8 cellular contexts compared by ENCODE assay signal in genomic region chr2:177246523-177247030, GRCh38. TPM values are rescaled to one million over a fixed set of nuclear protein-coding genes. Genes with fewer than 3 reads are reported as not detected.
DNase-seq lines count a peak whose midpoint lies in the region; ATAC-seq, FAIRE-seq and TF ChIP-seq lines count a peak whose summit lies in the region.
"Not testable (repeated sequence)": the region's sequence is repeated elsewhere in the genome, so short reads cannot be mapped to it uniquely, and the experiment has no call there.

No MANE protein-coding gene starts in this region.

- intact Hi-C loops in activated naive CD4-positive, alpha-beta T cell treated with anti-CD3 and anti-CD28 coated beads for 36 hours (cut with micrococcal nuclease); dendritic cell treated with granulocyte-macrophage colony-stimulating factor and Interleukin-4, amounts not matched to agents 40 ng/mL and 50 ng/mL, for 4 days (cut with micrococcal nuclease); HepG2 (cut with micrococcal nuclease; ENCODE audit: unreplicated experiment): not testable (repeated sequence)

- not testable (repeated sequence) for H3K36me3 ChIP-seq in ACC112 (ENCODE audit: insufficient read depth, low read length); neutrophil
- peaks cover 22 to 46% of the 10 kb centered on the region in 2 experiments for H3K36me3 ChIP-seq in HepG2 (replicated peaks in 1 of 2; ENCODE audit: control insufficient read depth in 1 of 2, insufficient read depth in 2 of 2, low read length in 2 of 2)

- H3K4me2 ChIP-seq in HepG2 (ENCODE audit: low read depth, low read length) = 0 out of 2 replicates have a peak overlapping the region, but pooled peaks have one; percentile 27

- H3K79me2 ChIP-seq in ACC112 (ENCODE audit: control insufficient read depth, insufficient read depth, low read length, unreplicated experiment) (peaks cover 93% of the 10 kb centered on the region), HepG2 (ENCODE audit: insufficient read depth, low read length) (peaks cover 98% of the 10 kb centered on the region)

- not testable (repeated sequence) for FAIRE-seq in HepG2 (lab: Jason Lieb, UNC)

- H3K27ac ChIP-seq in ACC112 (ENCODE audit: low read depth, low read length) (peak overlapping the region; percentile 99), HepG2 (ENCODE audit: extremely low read length, insufficient read depth, low read length) (peak overlapping the region; percentile 10), neutrophil (peak overlapping the region; percentile 33)

- H3K4me1 Mint-ChIP-seq in HFFc6 (ENCODE audit: low read depth) (peaks cover 62% of the 10 kb centered on the region), WTC11 (peaks cover 50% of the 10 kb centered on the region)
- H3K4me1 Mint-ChIP-seq in activated naive CD4-positive, alpha-beta T cell treated with anti-CD3 and anti-CD28 coated beads for 36 hours (ENCODE audit: low read depth) = peaks cover 86% of the 10 kb centered on the region
- H3K4me1 Mint-ChIP-seq in dendritic cell treated with granulocyte-macrophage colony-stimulating factor and Interleukin-4, amounts not matched to agents 40 ng/mL and 50 ng/mL, for 4 days (ENCODE audit: low read depth) = peaks cover 82% of the 10 kb centered on the region
- H3K4me1 Mint-ChIP-seq in stimulated activated naive CD8-positive, alpha-beta T cell treated with anti-CD3 and anti-CD28 coated beads, Interleukin-15, Interleukin-2, amounts not matched to agents 100 ng/mL and 50 ng/mL, for 24 hours (ENCODE audit: low read depth) = peaks cover 86% of the 10 kb centered on the region

- not testable (repeated sequence) for DNase-seq in HFFc6; WTC11 (ENCODE audit: low spot score); activated naive CD4-positive, alpha-beta T cell treated with anti-CD3 and anti-CD28 coated beads for 36 hours; HepG2 (ENCODE audit: low spot score)

- not testable (repeated sequence) for H3K27me3 Mint-ChIP-seq in HFFc6 (ENCODE audit: insufficient read depth); WTC11 (ENCODE audit: low read depth); activated naive CD4-positive, alpha-beta T cell treated with anti-CD3 and anti-CD28 coated beads for 36 hours (ENCODE audit: low read depth); dendritic cell treated with granulocyte-macrophage colony-stimulating factor and Interleukin-4, amounts not matched to agents 40 ng/mL and 50 ng/mL, for 4 days; stimulated activated naive CD8-positive, alpha-beta T cell treated with anti-CD3 and anti-CD28 coated beads, Interleukin-15, Interleukin-2, amounts not matched to agents 100 ng/mL and 50 ng/mL, for 24 hours

- BruUV-seq in HepG2 (replicated peaks; lab: Mats Ljungman, UMichigan) = not testable (repeated sequence)

- not testable (repeated sequence) for H3K27me3 ChIP-seq in ACC112 (ENCODE audit: insufficient read depth, low read length); HepG2 (ENCODE audit: control insufficient read depth in 1 of 2, insufficient read depth in 2 of 2, low read length in 2 of 2); neutrophil

- peak overlapping the region; percentile 84 for H3K27ac Mint-ChIP-seq in HFFc6
- not testable (repeated sequence) for H3K27ac Mint-ChIP-seq in WTC11; dendritic cell treated with granulocyte-macrophage colony-stimulating factor and Interleukin-4, amounts not matched to agents 40 ng/mL and 50 ng/mL, for 4 days
- H3K27ac Mint-ChIP-seq in activated naive CD4-positive, alpha-beta T cell treated with anti-CD3 and anti-CD28 coated beads for 36 hours = peak overlapping the region; percentile 66
- peak overlapping the region; percentile 59 for H3K27ac Mint-ChIP-seq in stimulated activated naive CD8-positive, alpha-beta T cell treated with anti-CD3 and anti-CD28 coated beads, Interleukin-15, Interleukin-2, amounts not matched to agents 100 ng/mL and 50 ng/mL, for 24 hours

- TF ChIP-seq RAD21 in HepG2 (CRISPR knock-in tag; IDR thresholded peaks at IDR 0.05) = not testable (repeated sequence)

- H4K20me1 ChIP-seq in HepG2 (ENCODE audit: insufficient read depth, low read length) = peaks cover 98% of the 10 kb centered on the region

- TF ChIP-seq POLR2A in HepG2 (IDR thresholded peaks at IDR 0.05; ENCODE audit: insufficient read depth in 1 of 2, low read depth in 2 of 2, low read length in 2 of 2) = not testable (repeated sequence)

- CTCF ChIA-PET in WTC11 (lab: Charles Lee) = interaction anchor here (2.1 kb wide), 1 partner anchor 9 kb away, joined by 13 read pairs; no protein-coding TSS in a partner anchor
- CTCF ChIA-PET in activated naive CD4-positive, alpha-beta T cell treated with anti-CD3 and anti-CD28 coated beads for 36 hours (lab: Charles Lee); HepG2 (lab: Yijun Ruan, JAX; ENCODE audit: low intra/inter-chr PET ratio, low total read pairs): not testable (repeated sequence)

- H3K4me3 Mint-ChIP-seq in HFFc6; WTC11; activated naive CD4-positive, alpha-beta T cell treated with anti-CD3 and anti-CD28 coated beads for 36 hours; stimulated activated naive CD8-positive, alpha-beta T cell treated with anti-CD3 and anti-CD28 coated beads, Interleukin-15, Interleukin-2, amounts not matched to agents 100 ng/mL and 50 ng/mL, for 24 hours: not testable (repeated sequence)
- H3K4me3 Mint-ChIP-seq in dendritic cell treated with granulocyte-macrophage colony-stimulating factor and Interleukin-4, amounts not matched to agents 40 ng/mL and 50 ng/mL, for 4 days = peak overlapping the region; percentile 9

- not testable (repeated sequence) for TF ChIP-seq EP300 in HepG2 (IDR thresholded peaks at IDR 0.05; ENCODE audit: low read depth in 2 of 2, low read length in 2 of 2); HepG2 (CRISPR knock-in tag; IDR thresholded peaks at IDR 0.05; ENCODE audit: borderline replicate concordance)

- not testable (repeated sequence) for H3K4me3 ChIP-seq in ACC112 (ENCODE audit: low read depth, low read length); HepG2 (replicated peaks in 1 of 3; ENCODE audit: insufficient read depth in 1 of 3, low read depth in 2 of 3, low read length in 3 of 3); neutrophil (ENCODE audit: low read depth in 1 of 2, low read length in 1 of 2)

- POLR2A ChIA-PET in WTC11 (lab: Charles Lee) = interaction anchor here (1.5 kb wide), 1 partner anchor 19 kb away, joined by 3 read pairs; no protein-coding TSS in a partner anchor
- POLR2A ChIA-PET in HepG2 (lab: Yijun Ruan, JAX) = interaction anchor here (1.7 kb wide), 1 partner anchor 17 kb away, joined by 5 read pairs; no protein-coding TSS in a partner anchor

- H3K9me3 Mint-ChIP-seq in HFFc6; WTC11; activated naive CD4-positive, alpha-beta T cell treated with anti-CD3 and anti-CD28 coated beads for 36 hours; dendritic cell treated with granulocyte-macrophage colony-stimulating factor and Interleukin-4, amounts not matched to agents 40 ng/mL and 50 ng/mL, for 4 days; stimulated activated naive CD8-positive, alpha-beta T cell treated with anti-CD3 and anti-CD28 coated beads, Interleukin-15, Interleukin-2, amounts not matched to agents 100 ng/mL and 50 ng/mL, for 24 hours: not testable (repeated sequence)

- in situ Hi-C loops in HepG2 (cut with HindIII; ENCODE audit: extremely low pct_ligation_motif_present, low pct_unique_long_range_greater_than_20kb) = not testable (repeated sequence)

- H3K9me3 ChIP-seq in HepG2 (ENCODE audit: low read length); neutrophil: not testable (repeated sequence)

- H3K9ac ChIP-seq in HepG2 (ENCODE audit: insufficient read depth, low read depth, low read length) = not testable (repeated sequence)

- not testable (repeated sequence) for TF ChIP-seq CTCF in HFFc6 (IDR thresholded peaks at IDR 0.05); WTC11 (IDR thresholded peaks at IDR 0.05); HepG2 (CRISPR knock-in tag; IDR thresholded peaks at IDR 0.05); neutrophil (IDR thresholded peaks at IDR 0.05)

- WGBS in HepG2 (ENCODE audit: low lambda C conversion rate) = 92% methylated on average over 2 of the region's 2 CpGs

- ATAC-seq in WTC11, HepG2: not testable (repeated sequence)

- H3K4me1 ChIP-seq in ACC112 (ENCODE audit: control insufficient read depth, insufficient read depth, low read length, unreplicated experiment) (peaks cover 50% of the 10 kb centered on the region), HepG2 (ENCODE audit: insufficient read depth, low read length) (peaks cover 94% of the 10 kb centered on the region), neutrophil (ENCODE audit: control insufficient read depth in 1 of 2, insufficient read depth in 1 of 2, low read depth in 1 of 2, low read length in 1 of 2) (peaks cover 39 to 40% of the 10 kb centered on the region in 2 experiments)

- not testable (repeated sequence) for H3K36me3 Mint-ChIP-seq in HFFc6 (ENCODE audit: low read depth); WTC11
- peaks cover 24% of the 10 kb centered on the region for H3K36me3 Mint-ChIP-seq in activated naive CD4-positive, alpha-beta T cell treated with anti-CD3 and anti-CD28 coated beads for 36 hours (ENCODE audit: low read depth)
- peaks cover 69% of the 10 kb centered on the region for H3K36me3 Mint-ChIP-seq in dendritic cell treated with granulocyte-macrophage colony-stimulating factor and Interleukin-4, amounts not matched to agents 40 ng/mL and 50 ng/mL, for 4 days (ENCODE audit: low read depth)
- H3K36me3 Mint-ChIP-seq in stimulated activated naive CD8-positive, alpha-beta T cell treated with anti-CD3 and anti-CD28 coated beads, Interleukin-15, Interleukin-2, amounts not matched to agents 100 ng/mL and 50 ng/mL, for 24 hours (ENCODE audit: low read depth) = peaks cover 45% of the 10 kb centered on the region

- H2AFZ ChIP-seq in ACC112 (ENCODE audit: low read length, unreplicated experiment); HepG2 (ENCODE audit: low read length): not testable (repeated sequence)

RNA-seq across cellular contexts. Expression of gene NFE2L2, which starts 17.9 kb away (rescaled TPM):
- total RNA-seq in HFFc6 (2021; fragmentation: NEBNext Ultra II Directional; extraction: Animal tissue kit (Norgen Biotek cat#: 25700)) = 10 to 100 TPM; 59.0 to 76.5 (median 67.8) TPM
- 21.4 to 26.3 TPM (median 22.7 TPM) in 3 replicates for total RNA-seq in WTC11 (2021)
- total RNA-seq in activated naive CD4-positive, alpha-beta T cell treated with anti-CD3 and anti-CD28 coated beads for 36 hours = 10 to 100 TPM; 63.8 to 66.9 TPM
- total RNA-seq in HepG2 (2016; rRNA removed; fragmentation: Illumina TruSeq; extraction: Trizol) = 84.6 and 136 TPM in 2 replicates
- total RNA-seq in HepG2 (2016; cell fraction: cytosol; rRNA removed; fragmentation: Illumina TruSeq; extraction: Trizol; ENCODE audit: low read depth) = 93.0 and 99.3 TPM in 2 replicates
- total RNA-seq in HepG2 (2016; cell fraction: insoluble cytoplasmic fraction; rRNA removed; fragmentation: Illumina TruSeq; extraction: Trizol) = 80.6 and 139 TPM in 2 replicates
- total RNA-seq in HepG2 (2016; cell fraction: membrane; rRNA removed; fragmentation: Illumina TruSeq; extraction: Trizol) = 85.8 and 94.3 TPM in 2 replicates
- total RNA-seq in HepG2 (2016; cell fraction: nucleus; rRNA removed; fragmentation: Illumina TruSeq; extraction: Trizol) = 92.5 and 95.6 TPM in 2 replicates
- 138 and 215 TPM in 2 replicates for polyA plus RNA-seq in HepG2 (2011; rRNA removed)
- 94.2 and 119 TPM in 2 replicates for polyA plus RNA-seq in HepG2 (2011; cell fraction: cytosol; rRNA removed)
- 66.9 and 70.1 TPM in 2 replicates for polyA plus RNA-seq in HepG2 (2011; cell fraction: nucleus; rRNA removed)
- polyA plus RNA-seq in HepG2 (2012) = 104 and 115 TPM in 2 replicates
- polyA plus RNA-seq in HepG2 (2016; cell fraction: cytosol; fragmentation: Illumina TruSeq; extraction: Trizol; ENCODE audit: low read depth) = 17.6 and 20.3 TPM in 2 replicates
- polyA plus RNA-seq in HepG2 (2016; cell fraction: insoluble cytoplasmic fraction; fragmentation: Illumina TruSeq; extraction: Trizol; ENCODE audit: low read depth) = 211 and 217 TPM in 2 replicates
- polyA plus RNA-seq in HepG2 (2016; cell fraction: membrane; fragmentation: Illumina TruSeq; extraction: Trizol; ENCODE audit: low read depth) = 41.9 and 49.1 TPM in 2 replicates
- 168 and 175 TPM in 2 replicates for polyA plus RNA-seq in HepG2 (2016; cell fraction: nucleus; fragmentation: Illumina TruSeq; extraction: Trizol; ENCODE audit: insufficient read depth, low read depth)
- polyA minus RNA-seq in HepG2 (2011; rRNA and poly(A)+ RNA removed; ENCODE audit: low replicate concordance) = 157 and 264 TPM in 2 replicates
- 128 and 137 TPM in 2 replicates for polyA minus RNA-seq in HepG2 (2011; cell fraction: cytosol; rRNA and poly(A)+ RNA removed)
- polyA minus RNA-seq in HepG2 (2011; cell fraction: nucleus; rRNA and poly(A)+ RNA removed) = 140 and 141 TPM in 2 replicates

RNA-seq across cellular contexts. Expression of gene HNRNPA3, which starts 34.0 kb away (rescaled TPM):
- total RNA-seq in HFFc6 (2021; fragmentation: NEBNext Ultra II Directional; extraction: Animal tissue kit (Norgen Biotek cat#: 25700)) = 100 to 1,000 TPM; 165 to 253 (median 205) TPM
- 367 to 406 TPM (median 379 TPM) in 3 replicates for total RNA-seq in WTC11 (2021)
- total RNA-seq in activated naive CD4-positive, alpha-beta T cell treated with anti-CD3 and anti-CD28 coated beads for 36 hours = 100 to 1,000 TPM; 312 to 340 TPM
- total RNA-seq in HepG2 (2016; rRNA removed; fragmentation: Illumina TruSeq; extraction: Trizol) = 97.7 and 164 TPM in 2 replicates
- total RNA-seq in HepG2 (2016; cell fraction: cytosol; rRNA removed; fragmentation: Illumina TruSeq; extraction: Trizol; ENCODE audit: low read depth) = 14.2 and 15.3 TPM in 2 replicates
- total RNA-seq in HepG2 (2016; cell fraction: insoluble cytoplasmic fraction; rRNA removed; fragmentation: Illumina TruSeq; extraction: Trizol) = 105 and 171 TPM in 2 replicates
- total RNA-seq in HepG2 (2016; cell fraction: membrane; rRNA removed; fragmentation: Illumina TruSeq; extraction: Trizol) = 84.7 and 87.9 TPM in 2 replicates
- total RNA-seq in HepG2 (2016; cell fraction: nucleus; rRNA removed; fragmentation: Illumina TruSeq; extraction: Trizol) = 152 and 163 TPM in 2 replicates
- polyA plus RNA-seq in HepG2 (2011; rRNA removed) = 52.3 and 73.3 TPM in 2 replicates
- polyA plus RNA-seq in HepG2 (2011; cell fraction: cytosol; rRNA removed) = 28.9 and 35.7 TPM in 2 replicates
- 80.5 and 102 TPM in 2 replicates for polyA plus RNA-seq in HepG2 (2011; cell fraction: nucleus; rRNA removed)
- 166 and 486 TPM in 2 replicates for polyA plus RNA-seq in HepG2 (2012)
- polyA plus RNA-seq in HepG2 (2016; cell fraction: cytosol; fragmentation: Illumina TruSeq; extraction: Trizol; ENCODE audit: low read depth) = 36.5 and 45.0 TPM in 2 replicates
- 1,088 and 1,120 TPM in 2 replicates for polyA plus RNA-seq in HepG2 (2016; cell fraction: insoluble cytoplasmic fraction; fragmentation: Illumina TruSeq; extraction: Trizol; ENCODE audit: low read depth)
- polyA plus RNA-seq in HepG2 (2016; cell fraction: membrane; fragmentation: Illumina TruSeq; extraction: Trizol; ENCODE audit: low read depth) = 139 and 151 TPM in 2 replicates
- 525 and 575 TPM in 2 replicates for polyA plus RNA-seq in HepG2 (2016; cell fraction: nucleus; fragmentation: Illumina TruSeq; extraction: Trizol; ENCODE audit: insufficient read depth, low read depth)
- 11.2 and 12.3 TPM in 2 replicates for polyA minus RNA-seq in HepG2 (2011; rRNA and poly(A)+ RNA removed; ENCODE audit: low replicate concordance)
- polyA minus RNA-seq in HepG2 (2011; cell fraction: cytosol; rRNA and poly(A)+ RNA removed) = 34.8 and 38.9 TPM in 2 replicates
- polyA minus RNA-seq in HepG2 (2011; cell fraction: nucleus; rRNA and poly(A)+ RNA removed) = 205 and 222 TPM in 2 replicates

Comparison
In these comparisons a context has a peak if more than half of its experiments do, and no peak if none do; other contexts are left out.
1. H3K27ac ChIP-seq: peak in every context shown above with its lines; median percentile 99 in ACC112; 33 in neutrophil; 10 in HepG2.